ENCODE assay signal across 9 cellular contexts in genomic region chr1:31715097-31715872, GRCh38. TPM values are rescaled to one million over a fixed set of nuclear protein-coding genes. Genes with fewer than 3 reads are reported as not detected.
DNase-seq lines count a peak whose midpoint lies in the region; ATAC-seq and TF ChIP-seq lines count a peak whose summit lies in the region.
"Had no signal": no experiment of that assay in that cellular context is flagged by ENCODE, and none has a peak within 500 bp of the region (broad histone marks: within the 10 kb centered on the region; RNA-seq: fewer than 3 reads in every experiment).

No MANE protein-coding gene starts in this region.

- 0 out of 2 replicates have a peak overlapping the region, but pooled peaks have one; percentile 14 for H3K23ac ChIP-seq in IMR-90 (ENCODE audit: low read depth, low read length)

- peaks cover 12% of the 10 kb centered on the region for H3K36me3 Mint-ChIP-seq in T-helper 17 cell (ENCODE audit: low read depth)
- H3K36me3 Mint-ChIP-seq in activated T-helper 1 cell treated with anti-CD3 and anti-CD28 coated beads, Interleukin-12 subunit alpha, Interleukin-12 subunit beta, Interleukin-2, Interleukin-4 antibody, amounts not matched to agents 30 ng/mL and 10 ng/mL and 1 ng/mL, durations not matched to agents 14 hours and 24 hours and 36 hours (ENCODE audit: low read depth), result no peaks in the 10 kb centered on the region

- peaks cover 37% of the 10 kb centered on the region for H3F3A ChIP-seq in smooth muscle cell (ENCODE audit: low read depth)

- peak overlapping the region; percentile 91 for H3K4ac ChIP-seq in IMR-90 (ENCODE audit: low read depth, low read length)

- peak overlapping the region; percentile 63 for H3K14ac ChIP-seq in IMR-90 (replicated peaks; ENCODE audit: low read depth, low read length)

- H3K4me2 ChIP-seq in IMR-90 (ENCODE audit: low read depth, low read length) (peak overlapping the region; percentile 62), smooth muscle cell (peak overlapping the region; percentile 90)

- H3K79me1 ChIP-seq in IMR-90 (ENCODE audit: low read depth in 1 of 2, low read length in 2 of 2), result 0 out of 4 replicates have a peak, but pooled peaks cover 0 to 6% of the 10 kb centered on the region in 2 experiments

- peak; percentile 55 for TF ChIP-seq RAD21 in IMR-90 (IDR thresholded peaks at IDR 0.05; ENCODE audit: low read length)

- no peaks in the 10 kb centered on the region for H3K79me2 ChIP-seq in smooth muscle cell (ENCODE audit: low read depth)

- H2BK5ac ChIP-seq in IMR-90 (ENCODE audit: low read depth, low read length, poor library complexity, severe bottlenecking), result peak overlapping the region; percentile 53

- no peaks in the 10 kb centered on the region for H4K20me1 ChIP-seq in IMR-90 (ENCODE audit: insufficient read depth, low read length)
- no peaks in the 10 kb centered on the region for H4K20me1 ChIP-seq in smooth muscle cell (ENCODE audit: low read depth)

- WGBS in IMR-90 (ENCODE audit: extremely low coverage in 2 of 2, insufficient read length in 1 of 2), 2 experiments, result 0% methylated on average over 4 of the region's 43 CpGs; no CpG with 5 or more reads in 1 of the 2 experiments
- 2% methylated on average over 40 of the region's 43 CpGs for WGBS in smooth muscle cell (ENCODE audit: low lambda C conversion rate)

- H3K36me3 ChIP-seq in IMR-90 (ENCODE audit: control insufficient read depth, insufficient read depth, low read length) (no peaks in the 10 kb centered on the region), smooth muscle cell (ENCODE audit: low read depth) (no peaks in the 10 kb centered on the region)

- H3K4me1 ChIP-seq in IMR-90 (ENCODE audit: control insufficient read depth, insufficient read depth, low read length) (peaks cover 32% of the 10 kb centered on the region), smooth muscle cell (ENCODE audit: low read depth) (peaks cover 11% of the 10 kb centered on the region)

- in situ Hi-C loops in IMR-90 (cut with MboI; ENCODE audit: low sequenced_read_pairs), result no loop called here

- H2AK9ac ChIP-seq in IMR-90 (replicated peaks; ENCODE audit: low read depth, low read length, poor library complexity), result peak overlapping the region; percentile 92

- H3K18ac ChIP-seq in IMR-90 (ENCODE audit: low read depth, low read length), result peak overlapping the region; percentile 17; the same call in 1 of the 2 replicates

- no TSS peak for BruUV-seq in IMR-90 (replicated peaks; lab: Mats Ljungman, UMichigan)

- H4K5ac ChIP-seq in IMR-90 (ENCODE audit: low read depth, low read length), result peak overlapping the region; percentile 53

- peak overlapping the region; percentile 41; the same call in 1 of the 2 replicates for H3K56ac ChIP-seq in IMR-90 (ENCODE audit: extremely low read depth, insufficient read depth, low read length)

- CTCF ChIA-PET in IMR-90 (lab: Yijun Ruan, JAX), result interaction anchor here (0.6 to 3.3 kb wide), 12 partner anchors 10 to 321 kb away, joined by 3 to 28 read pairs (median 5); partner anchors contain the start of genes COL16A1 and PEF1

- H3K9ac ChIP-seq in IMR-90 (ENCODE audit: low read depth, low read length), result no peak overlapping the region
- H3K9ac ChIP-seq in smooth muscle cell (ENCODE audit: low read depth), result peak overlapping the region; percentile 66

- H3K9me3 ChIP-seq in IMR-90 (ENCODE audit: control insufficient read depth, insufficient read depth, low read length) (no peaks in the 10 kb centered on the region), T-helper 17 cell (ENCODE audit: control insufficient read depth, low read length, poor library complexity, severe bottlenecking) (no peaks in the 10 kb centered on the region), smooth muscle cell (replicated peaks; ENCODE audit: low read depth) (no peaks in the 10 kb centered on the region)

- ATAC-seq in IMR-90 (ENCODE audit: low read depth) (peak; percentile 90), T-helper 17 cell (peak; percentile 69)

- peak overlapping the region; percentile 40 to 89 for H4K8ac ChIP-seq in IMR-90 (ENCODE audit: low read depth in 2 of 2, low read length in 2 of 2)

- H3K27ac Mint-ChIP-seq in T-helper 17 cell, result no peak overlapping the region
- H3K27ac Mint-ChIP-seq in activated T-helper 1 cell treated with anti-CD3 and anti-CD28 coated beads, Interleukin-12 subunit alpha, Interleukin-12 subunit beta, Interleukin-2, Interleukin-4 antibody, amounts not matched to agents 30 ng/mL and 10 ng/mL and 1 ng/mL, durations not matched to agents 14 hours and 24 hours and 36 hours, result no peak overlapping the region

- TF ChIP-seq CTCF in IMR-90 (conservative IDR thresholded peaks at IDR 0.05; ENCODE audit: low read depth, low read length) (peak; percentile 83), coronary artery (IDR thresholded peaks at IDR 0.05) (peak; percentile 90), smooth muscle cell (IDR thresholded peaks at IDR 0.05; ENCODE audit: borderline replicate concordance, insufficient read depth, poor library complexity, severe bottlenecking) (peak; percentile 69)

- H2BK15ac ChIP-seq in IMR-90 (ENCODE audit: low read depth, low read length), result peak overlapping the region; percentile 40; the same call in 2 of the 3 replicates

- peak overlapping the region; percentile 83 for H3K4me3 Mint-ChIP-seq in T-helper 17 cell
- H3K4me3 Mint-ChIP-seq in activated T-helper 1 cell treated with anti-CD3 and anti-CD28 coated beads, Interleukin-12 subunit alpha, Interleukin-12 subunit beta, Interleukin-2, Interleukin-4 antibody, amounts not matched to agents 30 ng/mL and 10 ng/mL and 1 ng/mL, durations not matched to agents 14 hours and 24 hours and 36 hours, result no peak overlapping the region

- H3K27ac ChIP-seq in IMR-90 (ENCODE audit: insufficient read depth, low read length) (peak overlapping the region; percentile 69), coronary artery (peak overlapping the region; percentile 89 to 95), smooth muscle cell (ENCODE audit: low read depth) (peak overlapping the region; percentile 92)
- H3K27ac ChIP-seq: epithelial cell of prostate had no signal

- no peak; the same call in 1 of the 2 replicates for TF ChIP-seq POLR2A in IMR-90 (IDR thresholded peaks at IDR 0.05; ENCODE audit: low read depth, low read length)

- no peaks in the 10 kb centered on the region for H3K9me3 Mint-ChIP-seq in activated T-helper 1 cell treated with anti-CD3 and anti-CD28 coated beads, Interleukin-12 subunit alpha, Interleukin-12 subunit beta, Interleukin-2, Interleukin-4 antibody, amounts not matched to agents 30 ng/mL and 10 ng/mL and 1 ng/mL, durations not matched to agents 14 hours and 24 hours and 36 hours

- peak; percentile 80 for DNase-seq in GM04504 (ENCODE audit: low read depth)
- peak; percentile 81 for DNase-seq in IMR-90
- no peak for DNase-seq in T-helper 17 cell
- peak; percentile 98 for DNase-seq in coronary artery (ENCODE audit: low spot score)
- peak; percentile 58 for DNase-seq in kidney glomerular epithelial cell (lab: John Stamatoyannopoulos, UW)
- DNase-seq in smooth muscle cell (lab: John Stamatoyannopoulos, UW; ENCODE audit: unreplicated experiment), result peak; percentile 85
- DNase-seq in activated T-helper 1 cell treated with anti-CD3 and anti-CD28 coated beads, Interleukin-12 subunit alpha, Interleukin-12 subunit beta, Interleukin-2, Interleukin-4 antibody, amounts not matched to agents 30 ng/mL and 10 ng/mL and 1 ng/mL, durations not matched to agents 14 hours and 24 hours and 36 hours (ENCODE audit: low spot score), result no peak
- DNase-seq in SIG-M5 (lab: John Stamatoyannopoulos, UW), result no peak

- H2AFZ ChIP-seq in IMR-90 (replicated peaks; ENCODE audit: low read length, poor library complexity) (peak overlapping the region; percentile 99), smooth muscle cell (ENCODE audit: low read depth) (peak overlapping the region; percentile 74)

- peak overlapping the region; percentile 89 for H2BK120ac ChIP-seq in IMR-90 (ENCODE audit: low read depth, low read length)

- H2AK5ac ChIP-seq in IMR-90 (ENCODE audit: low read depth, low read length), result peak overlapping the region; percentile 65

- H3K4me3 ChIP-seq in IMR-90 (ENCODE audit: insufficient read depth, low read depth, low read length), result peak overlapping the region; percentile 14
- peak overlapping the region; percentile 73 for H3K4me3 ChIP-seq in coronary artery
- H3K4me3 ChIP-seq in smooth muscle cell, result peak overlapping the region; percentile 53

- H3K9me1 ChIP-seq in IMR-90 (ENCODE audit: insufficient read depth, low read length), result peaks cover 19% of the 10 kb centered on the region

- H3K27me3 ChIP-seq in IMR-90 (ENCODE audit: control insufficient read depth, insufficient read depth, low read length) (peaks cover 4% of the 10 kb centered on the region; the same call in 1 of the 2 replicates), smooth muscle cell (ENCODE audit: low read depth) (no peaks in the 10 kb centered on the region)

- intact Hi-C loops in IMR-90 (cut with micrococcal nuclease), result loop anchor here (2.0 kb wide), 1 partner anchor 50 kb away; no protein-coding TSS in a partner anchor
- intact Hi-C loops in activated T-helper 1 cell treated with anti-CD3 and anti-CD28 coated beads, Interleukin-12 subunit alpha, Interleukin-12 subunit beta, Interleukin-2, Interleukin-4 antibody, amounts not matched to agents 30 ng/mL and 10 ng/mL and 1 ng/mL, durations not matched to agents 14 hours and 24 hours and 36 hours (cut with micrococcal nuclease), result loop anchor here (2.0 kb wide), 2 partner anchors 52 to 74 kb away; no protein-coding TSS in a partner anchor

- H3K27me3 Mint-ChIP-seq in T-helper 17 cell, result peaks cover 69% of the 10 kb centered on the region
- peaks cover 60% of the 10 kb centered on the region for H3K27me3 Mint-ChIP-seq in activated T-helper 1 cell treated with anti-CD3 and anti-CD28 coated beads, Interleukin-12 subunit alpha, Interleukin-12 subunit beta, Interleukin-2, Interleukin-4 antibody, amounts not matched to agents 30 ng/mL and 10 ng/mL and 1 ng/mL, durations not matched to agents 14 hours and 24 hours and 36 hours (ENCODE audit: insufficient read depth)

- dilution Hi-C loops in IMR-90 (cut with HindIII; ENCODE audit: low sequenced_read_pairs, unreplicated experiment), result no loop called here

- 0 out of 2 replicates have a peak overlapping the region, but pooled peaks have one; percentile 78 for H2BK20ac ChIP-seq in IMR-90 (ENCODE audit: low read depth, low read length)

- peak overlapping the region; percentile 85 for H4K91ac ChIP-seq in IMR-90 (ENCODE audit: insufficient read depth, low read depth, low read length)

- POLR2A ChIA-PET in IMR-90 (lab: Charles Lee; ENCODE audit: unreplicated experiment), result interaction anchor here (1.2 kb wide), 1 partner anchor 14 kb away, joined by 4 read pairs; no protein-coding TSS in a partner anchor

- H3K4me1 Mint-ChIP-seq in T-helper 17 cell, result peaks cover 18% of the 10 kb centered on the region
- H3K4me1 Mint-ChIP-seq in activated T-helper 1 cell treated with anti-CD3 and anti-CD28 coated beads, Interleukin-12 subunit alpha, Interleukin-12 subunit beta, Interleukin-2, Interleukin-4 antibody, amounts not matched to agents 30 ng/mL and 10 ng/mL and 1 ng/mL, durations not matched to agents 14 hours and 24 hours and 36 hours (ENCODE audit: low read depth), result no peaks in the 10 kb centered on the region

RNA-seq across cellular contexts. Expression of gene COL16A1, which starts 11.5 kb away (rescaled TPM):
- total RNA-seq in IMR-90 (2012; rRNA removed), result 28.6 and 34.2 TPM in 2 replicates
- polyA plus RNA-seq in IMR-90 (2012; rRNA removed), result 62.8 and 65.2 TPM in 2 replicates
- 30.1 and 39.5 TPM in 2 replicates for polyA plus RNA-seq in IMR-90 (2012; cell fraction: cytosol; rRNA removed)
- polyA plus RNA-seq in IMR-90 (2012; cell fraction: nucleus; rRNA removed; ENCODE audit: low replicate concordance), result 228 and 260 TPM in 2 replicates
- total RNA-seq in T-helper 17 cell, result not detected
- total RNA-seq in smooth muscle cell, result 67.3 and 105 TPM in 2 replicates
- 126 and 152 TPM in 2 replicates for polyA plus RNA-seq in smooth muscle cell
- not detected in 2 replicates for total RNA-seq in activated T-helper 1 cell treated with anti-CD3 and anti-CD28 coated beads, Interleukin-12 subunit alpha, Interleukin-12 subunit beta, Interleukin-2, Interleukin-4 antibody, amounts not matched to agents 30 ng/mL and 10 ng/mL and 1 ng/mL, durations not matched to agents 14 hours and 24 hours and 36 hours

RNA-seq across cellular contexts. Expression of gene ADGRB2, which starts 48.9 kb away (rescaled TPM):
- total RNA-seq in IMR-90 (2012; rRNA removed) (2.2 and 2.5 TPM in 2 replicates), T-helper 17 cell (1 to 10 TPM; 1.0 to 1.4 TPM), smooth muscle cell (8.8 and 10.6 TPM in 2 replicates)
- polyA plus RNA-seq in IMR-90 (2012; rRNA removed) (11.9 TPM in 2 replicates), smooth muscle cell (7.5 and 9.4 TPM in 2 replicates)
- 6.4 and 15.9 TPM in 2 replicates for polyA plus RNA-seq in IMR-90 (2012; cell fraction: cytosol; rRNA removed)
- 38.7 and 77.7 TPM in 2 replicates for polyA plus RNA-seq in IMR-90 (2012; cell fraction: nucleus; rRNA removed; ENCODE audit: low replicate concordance)
- total RNA-seq in activated T-helper 1 cell treated with anti-CD3 and anti-CD28 coated beads, Interleukin-12 subunit alpha, Interleukin-12 subunit beta, Interleukin-2, Interleukin-4 antibody, amounts not matched to agents 30 ng/mL and 10 ng/mL and 1 ng/mL, durations not matched to agents 14 hours and 24 hours and 36 hours, result 0.13 and 0.29 TPM in 2 replicates

Comparison
In these comparisons a context has a peak if more than half of its experiments do, and no peak if none do; other contexts are left out.
1. DNase-seq: peak in GM04504 (single experiment), IMR-90 (single experiment), coronary artery (single experiment), kidney glomerular epithelial cell (single experiment) and smooth muscle cell (single experiment); none in T-helper 17 cell (0 of 3), activated T-helper 1 cell treated with anti-CD3 and anti-CD28 coated beads, Interleukin-12 subunit alpha, Interleukin-12 subunit beta, Interleukin-2, Interleukin-4 antibody, amounts not matched to agents 30 ng/mL and 10 ng/mL and 1 ng/mL, durations not matched to agents 14 hours and 24 hours and 36 hours (single experiment) and SIG-M5 (single experiment).
2. H3K4me3 ChIP-seq: peak in every context shown above with its lines; median percentile 73 in coronary artery; 53 in smooth muscle cell; 14 in IMR-90.
3. RNA of gene COL16A1, which starts 11.5 kb away (total RNA-seq): 67.3 to 105 TPM in smooth muscle cell and 28.6 to 34.2 TPM in IMR-90; not detected in T-helper 17 cell and not detected in activated T-helper 1 cell treated with anti-CD3 and anti-CD28 coated beads, Interleukin-12 subunit alpha, Interleukin-12 subunit beta, Interleukin-2, Interleukin-4 antibody, amounts not matched to agents 30 ng/mL and 10 ng/mL and 1 ng/mL, durations not matched to agents 14 hours and 24 hours and 36 hours; every median in the first group is over 10 times any median in the second.
4. Peak in every context shown above with its lines, with median percentiles within 50 percentile points of each other: H3K27ac ChIP-seq and CTCF ChIP-seq.